ENCODE assay signal across 1 cellular context in the genomic region with DNA sequence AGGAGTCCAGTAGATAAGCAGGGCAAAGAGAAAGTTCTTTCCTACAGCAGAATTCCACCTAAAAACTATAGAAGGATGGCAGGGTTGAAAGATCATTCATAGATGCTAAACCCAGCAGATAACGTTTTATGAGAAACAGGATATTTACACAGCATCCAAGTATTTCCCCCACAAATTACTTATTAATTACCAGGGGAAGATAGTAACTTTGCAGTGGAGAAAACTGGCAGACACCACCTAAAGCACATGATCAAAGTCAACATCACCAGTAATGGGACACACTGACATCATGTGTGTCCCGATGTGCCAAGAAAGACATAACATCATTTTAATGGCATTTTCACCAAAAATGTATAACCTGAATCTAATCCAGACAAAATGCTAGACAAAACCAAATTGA.
TF ChIP-seq lines count a peak whose summit lies in the region.

No MANE protein-coding gene starts in this region.

TF ChIP-seq in A549, 52 proteins besides CTCF, POLR2A, EP300 and RAD21 (continued from another document):
- TF ChIP-seq, protein P1, sequence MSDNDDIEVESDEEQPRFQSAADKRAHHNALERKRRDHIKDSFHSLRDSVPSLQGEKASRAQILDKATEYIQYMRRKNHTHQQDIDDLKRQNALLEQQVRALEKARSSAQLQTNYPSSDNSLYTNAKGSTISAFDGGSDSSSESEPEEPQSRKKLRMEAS (IDR thresholded peaks at IDR 0.05) = no peak
- TF ChIP-seq HOXA7 (CRISPR knock-in tag; IDR thresholded peaks at IDR 0.05) = no peak
- TF ChIP-seq, protein P2, sequence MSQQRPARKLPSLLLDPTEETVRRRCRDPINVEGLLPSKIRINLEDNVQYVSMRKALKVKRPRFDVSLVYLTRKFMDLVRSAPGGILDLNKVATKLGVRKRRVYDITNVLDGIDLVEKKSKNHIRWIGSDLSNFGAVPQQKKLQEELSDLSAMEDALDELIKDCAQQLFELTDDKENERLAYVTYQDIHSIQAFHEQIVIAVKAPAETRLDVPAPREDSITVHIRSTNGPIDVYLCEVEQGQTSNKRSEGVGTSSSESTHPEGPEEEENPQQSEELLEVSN (IDR thresholded peaks at IDR 0.05; ENCODE audit: borderline replicate concordance, low read depth) = no peak
- TF ChIP-seq NR3C1 (IDR thresholded peaks at IDR 0.05) = no peak
- no peak for TF ChIP-seq MYC (IDR thresholded peaks at IDR 0.05; ENCODE audit: borderline replicate concordance, low read length)
- TF ChIP-seq, protein P3, sequence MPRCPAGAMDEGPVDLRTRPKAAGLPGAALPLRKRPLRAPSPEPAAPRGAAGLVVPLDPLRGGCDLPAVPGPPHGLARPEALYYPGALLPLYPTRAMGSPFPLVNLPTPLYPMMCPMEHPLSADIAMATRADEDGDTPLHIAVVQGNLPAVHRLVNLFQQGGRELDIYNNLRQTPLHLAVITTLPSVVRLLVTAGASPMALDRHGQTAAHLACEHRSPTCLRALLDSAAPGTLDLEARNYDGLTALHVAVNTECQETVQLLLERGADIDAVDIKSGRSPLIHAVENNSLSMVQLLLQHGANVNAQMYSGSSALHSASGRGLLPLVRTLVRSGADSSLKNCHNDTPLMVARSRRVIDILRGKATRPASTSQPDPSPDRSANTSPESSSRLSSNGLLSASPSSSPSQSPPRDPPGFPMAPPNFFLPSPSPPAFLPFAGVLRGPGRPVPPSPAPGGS (IDR thresholded peaks at IDR 0.05) = no peak
- TF ChIP-seq CEBPB (IDR thresholded peaks at IDR 0.05) = no peak
- TF ChIP-seq, protein P4, sequence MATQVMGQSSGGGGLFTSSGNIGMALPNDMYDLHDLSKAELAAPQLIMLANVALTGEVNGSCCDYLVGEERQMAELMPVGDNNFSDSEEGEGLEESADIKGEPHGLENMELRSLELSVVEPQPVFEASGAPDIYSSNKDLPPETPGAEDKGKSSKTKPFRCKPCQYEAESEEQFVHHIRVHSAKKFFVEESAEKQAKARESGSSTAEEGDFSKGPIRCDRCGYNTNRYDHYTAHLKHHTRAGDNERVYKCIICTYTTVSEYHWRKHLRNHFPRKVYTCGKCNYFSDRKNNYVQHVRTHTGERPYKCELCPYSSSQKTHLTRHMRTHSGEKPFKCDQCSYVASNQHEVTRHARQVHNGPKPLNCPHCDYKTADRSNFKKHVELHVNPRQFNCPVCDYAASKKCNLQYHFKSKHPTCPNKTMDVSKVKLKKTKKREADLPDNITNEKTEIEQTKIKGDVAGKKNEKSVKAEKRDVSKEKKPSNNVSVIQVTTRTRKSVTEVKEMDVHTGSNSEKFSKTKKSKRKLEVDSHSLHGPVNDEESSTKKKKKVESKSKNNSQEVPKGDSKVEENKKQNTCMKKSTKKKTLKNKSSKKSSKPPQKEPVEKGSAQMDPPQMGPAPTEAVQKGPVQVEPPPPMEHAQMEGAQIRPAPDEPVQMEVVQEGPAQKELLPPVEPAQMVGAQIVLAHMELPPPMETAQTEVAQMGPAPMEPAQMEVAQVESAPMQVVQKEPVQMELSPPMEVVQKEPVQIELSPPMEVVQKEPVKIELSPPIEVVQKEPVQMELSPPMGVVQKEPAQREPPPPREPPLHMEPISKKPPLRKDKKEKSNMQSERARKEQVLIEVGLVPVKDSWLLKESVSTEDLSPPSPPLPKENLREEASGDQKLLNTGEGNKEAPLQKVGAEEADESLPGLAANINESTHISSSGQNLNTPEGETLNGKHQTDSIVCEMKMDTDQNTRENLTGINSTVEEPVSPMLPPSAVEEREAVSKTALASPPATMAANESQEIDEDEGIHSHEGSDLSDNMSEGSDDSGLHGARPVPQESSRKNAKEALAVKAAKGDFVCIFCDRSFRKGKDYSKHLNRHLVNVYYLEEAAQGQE (IDR thresholded peaks at IDR 0.05) = no peak
- TF ChIP-seq CHD4 (IDR thresholded peaks at IDR 0.05; ENCODE audit: borderline replicate concordance) = no peak
- TF ChIP-seq NFE2L2 (conservative IDR thresholded peaks at IDR 0.05; ENCODE audit: low read length) = no peak
- no peak for TF ChIP-seq JUN (IDR thresholded peaks at IDR 0.05)
- no peak for TF ChIP-seq FOSL2 (IDR thresholded peaks at IDR 0.05)
- no peak for TF ChIP-seq FOSL2 (CRISPR knock-in tag; IDR thresholded peaks at IDR 0.05)
- no peak for TF ChIP-seq ZNF302 (CRISPR knock-in tag; IDR thresholded peaks at IDR 0.05)
- TF ChIP-seq, protein P5, sequence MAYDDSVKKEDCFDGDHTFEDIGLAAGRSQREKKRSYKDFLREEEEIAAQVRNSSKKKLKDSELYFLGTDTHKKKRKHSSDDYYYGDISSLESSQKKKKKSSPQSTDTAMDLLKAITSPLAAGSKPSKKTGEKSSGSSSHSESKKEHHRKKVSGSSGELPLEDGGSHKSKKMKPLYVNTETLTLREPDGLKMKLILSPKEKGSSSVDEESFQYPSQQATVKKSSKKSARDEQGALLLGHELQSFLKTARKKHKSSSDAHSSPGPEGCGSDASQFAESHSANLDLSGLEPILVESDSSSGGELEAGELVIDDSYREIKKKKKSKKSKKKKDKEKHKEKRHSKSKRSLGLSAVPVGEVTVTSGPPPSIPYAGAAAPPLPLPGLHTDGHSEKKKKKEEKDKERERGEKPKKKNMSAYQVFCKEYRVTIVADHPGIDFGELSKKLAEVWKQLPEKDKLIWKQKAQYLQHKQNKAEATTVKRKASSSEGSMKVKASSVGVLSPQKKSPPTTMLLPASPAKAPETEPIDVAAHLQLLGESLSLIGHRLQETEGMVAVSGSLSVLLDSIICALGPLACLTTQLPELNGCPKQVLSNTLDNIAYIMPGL (CRISPR knock-in tag; IDR thresholded peaks at IDR 0.05; ENCODE audit: borderline replicate concordance) = no peak
- no peak for TF ChIP-seq RFX5 (IDR thresholded peaks at IDR 0.05)
- no peak for TF ChIP-seq RCOR1 (IDR thresholded peaks at IDR 0.05; ENCODE audit: low read depth, low read length)
